Comparison of ENCODE assay signal across 21 cellular contexts in the genomic region with DNA sequence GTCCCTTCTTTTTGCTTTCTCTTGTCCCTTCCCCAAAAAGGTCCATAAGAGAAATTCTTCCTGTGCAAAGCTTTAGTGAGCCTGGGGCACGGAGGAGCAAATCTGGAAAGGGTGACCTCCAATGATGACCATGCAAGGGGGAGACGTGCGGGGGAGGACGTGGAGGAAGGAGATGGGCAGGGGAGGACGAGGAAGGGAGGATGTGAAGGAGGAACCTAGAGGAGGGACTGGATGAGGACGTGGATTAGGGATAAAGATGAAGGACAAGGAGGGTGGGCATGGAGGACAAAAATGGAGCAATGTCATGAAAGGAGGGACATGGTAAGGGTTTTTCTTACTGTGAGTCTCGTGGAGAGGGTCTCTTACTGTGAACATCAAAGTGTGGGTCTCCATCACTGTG.
"Had no signal": no experiment of that assay in that cellular context is flagged by ENCODE, and none has a peak within 500 bp of the region (broad histone marks: within the 10 kb centered on the region; RNA-seq: fewer than 3 reads in every experiment).

No MANE protein-coding gene starts in this region.

- H3K27ac Mint-ChIP-seq: mesothelial cell of epicardium; naive thymus-derived CD4-positive, alpha-beta T cell; nephron; stimulated activated naive CD8-positive, alpha-beta T cell treated with anti-CD3 and anti-CD28 coated beads, Interleukin-15, amount 100 ng/mL, for 72 hours had no signal

- H3K4me1 Mint-ChIP-seq: mesothelial cell of epicardium; naive thymus-derived CD4-positive, alpha-beta T cell; nephron; stimulated activated naive CD8-positive, alpha-beta T cell treated with anti-CD3 and anti-CD28 coated beads, Interleukin-15, amount 100 ng/mL, for 72 hours had no signal

- H3K36me3 ChIP-seq: pancreas, suprapubic skin had no signal

- H3K4me3 ChIP-seq: lung, mucosa of descending colon, pancreas, smooth muscle cell, suprapubic skin had no signal

- H3K9me3 Mint-ChIP-seq: mesothelial cell of epicardium had no signal

- H3K27me3 ChIP-seq: pancreas had no signal

- H3K27ac ChIP-seq: pancreas, suprapubic skin had no signal

- H3K4me1 ChIP-seq: pancreas had no signal

- H3K36me3 Mint-ChIP-seq: mesothelial cell of epicardium had no signal

- H3K4me3 Mint-ChIP-seq: mesothelial cell of epicardium; naive thymus-derived CD4-positive, alpha-beta T cell; nephron; stimulated activated naive CD8-positive, alpha-beta T cell treated with anti-CD3 and anti-CD28 coated beads, Interleukin-15, amount 100 ng/mL, for 72 hours had no signal

- H3K9me3 ChIP-seq: mucosa of descending colon, pancreas, suprapubic skin had no signal

- DNase-seq: cortex of kidney; kidney; mesenchymal stem cell; mucosa of descending colon; naive thymus-derived CD4-positive, alpha-beta T cell; nucleus accumbens; stimulated activated CD4-positive, alpha-beta T cell treated with anti-CD3 and anti-CD28 coated beads, Interleukin-12 subunit alpha, Interleukin-12 subunit beta, amount 100 ng/mL, for 4 hours; stimulated activated CD4-positive, alpha-beta T cell treated with anti-CD3 and anti-CD28 coated beads, Interleukin-1b, Interleukin-23, amount 100 ng/mL, for 48 hours; stimulated activated CD4-positive, alpha-beta T cell treated with anti-CD3 and anti-CD28 coated beads, Interleukin-4, amount 100 ng/mL, for 1 hour; stimulated activated CD8-positive, alpha-beta memory T cell treated with anti-CD3 and anti-CD28 coated beads, Interleukin-4, amount 100 ng/mL, for 48 hours; stimulated activated naive CD4-positive, alpha-beta T cell; stimulated activated naive CD8-positive, alpha-beta T cell treated with anti-CD3 and anti-CD28 coated beads, Interleukin-15, amount 100 ng/mL, for 72 hours; trophoblast cell had no signal

- ATAC-seq: left lobe of liver; mucosa of descending colon; naive thymus-derived CD4-positive, alpha-beta T cell; pancreas; sciatic nerve; stimulated activated naive CD8-positive, alpha-beta T cell treated with anti-CD3 and anti-CD28 coated beads, Interleukin-15, amount 100 ng/mL, for 72 hours had no signal
